10 cellular contexts compared by ENCODE assay signal in genomic region chr14:35944847-35945246, GRCh38.
A peak's percentile ranks its signal among the peaks of the same experiment; 100 is the strongest.
DNase-seq lines count a peak whose midpoint lies in the region; ATAC-seq and TF ChIP-seq lines count a peak whose summit lies in the region.
"Had no signal": no experiment of that assay in that cellular context is flagged by ENCODE, and none has a peak within 500 bp of the region (broad histone marks: within the 10 kb centered on the region; RNA-seq: fewer than 3 reads in every experiment).

No MANE protein-coding gene starts in this region.

- H3K4me1 ChIP-seq in psoas muscle: no peaks in the 10 kb centered on the region
- H3K4me1 ChIP-seq: SJSA1 had no signal

- no peaks in the 10 kb centered on the region for H3K27me3 ChIP-seq in psoas muscle (ENCODE audit: insufficient read depth in 3 of 3, low read length in 2 of 3)
- H3K27me3 ChIP-seq: SJSA1 had no signal

- CTCF ChIA-PET in activated CD4-positive, alpha-beta T cell treated with anti-CD3 and anti-CD28 coated beads, Interleukin-2, amount 10 ng/mL, durations not matched to agents 7 days and 5 days (lab: Charles Lee): no interaction called here
- CTCF ChIA-PET in activated CD8-positive, alpha-beta T cell treated with anti-CD3 and anti-CD28 coated beads for 36 hours (lab: Charles Lee): interaction anchor here (1.0 to 4.0 kb wide), 8 partner anchors 8 to 69 kb away, joined by 3 to 31 read pairs (median 4); no protein-coding TSS in a partner anchor

- H3K4me3 Mint-ChIP-seq in activated CD4-positive, alpha-beta T cell treated with anti-CD3 and anti-CD28 coated beads, Interleukin-2, amount 10 ng/mL, durations not matched to agents 7 days and 5 days: no peak overlapping the region
- H3K4me3 Mint-ChIP-seq in activated CD8-positive, alpha-beta T cell treated with anti-CD3 and anti-CD28 coated beads for 36 hours: no peak overlapping the region
- no peak overlapping the region for H3K4me3 Mint-ChIP-seq in mesothelial cell of epicardium
- H3K4me3 Mint-ChIP-seq: CD4-positive, alpha-beta T cell had no signal

- H3K27me3 Mint-ChIP-seq in activated CD4-positive, alpha-beta T cell treated with anti-CD3 and anti-CD28 coated beads, Interleukin-2, amount 10 ng/mL, durations not matched to agents 7 days and 5 days: no peaks in the 10 kb centered on the region
- no peaks in the 10 kb centered on the region for H3K27me3 Mint-ChIP-seq in activated CD8-positive, alpha-beta T cell treated with anti-CD3 and anti-CD28 coated beads for 36 hours
- H3K27me3 Mint-ChIP-seq in mesothelial cell of epicardium (ENCODE audit: low read depth): peaks cover 3% of the 10 kb centered on the region
- H3K27me3 Mint-ChIP-seq: CD4-positive, alpha-beta T cell had no signal

- no peak overlapping the region for H3K27ac Mint-ChIP-seq in activated CD4-positive, alpha-beta T cell treated with anti-CD3 and anti-CD28 coated beads, Interleukin-2, amount 10 ng/mL, durations not matched to agents 7 days and 5 days
- no peak overlapping the region for H3K27ac Mint-ChIP-seq in activated CD8-positive, alpha-beta T cell treated with anti-CD3 and anti-CD28 coated beads for 36 hours
- H3K27ac Mint-ChIP-seq in mesothelial cell of epicardium: no peak overlapping the region
- H3K27ac Mint-ChIP-seq: CD4-positive, alpha-beta T cell had no signal

- H3K36me3 ChIP-seq in psoas muscle (ENCODE audit: insufficient read depth in 1 of 2, low read depth in 1 of 2): no peaks in the 10 kb centered on the region
- H3K36me3 ChIP-seq: SJSA1 had no signal

- intact Hi-C loops in activated CD8-positive, alpha-beta T cell treated with anti-CD3 and anti-CD28 coated beads for 36 hours (cut with micrococcal nuclease): no loop called here
- intact Hi-C loops in psoas muscle (cut with DNase I): no loop called here

- no peak overlapping the region for H3K4me3 ChIP-seq in psoas muscle
- H3K4me3 ChIP-seq: SJSA1 had no signal

- TF ChIP-seq CTCF in activated CD8-positive, alpha-beta T cell treated with anti-CD3 and anti-CD28 coated beads for 36 hours (IDR thresholded peaks at IDR 0.05): peak; percentile 52
- no peak for TF ChIP-seq CTCF in psoas muscle (IDR thresholded peaks at IDR 0.05)
- no peak for TF ChIP-seq CTCF in mesothelial cell of epicardium (IDR thresholded peaks at IDR 0.05; ENCODE audit: unreplicated experiment)

- H3K27ac ChIP-seq in psoas muscle: no peak overlapping the region
- H3K27ac ChIP-seq: SJSA1 had no signal

- peaks cover 16% of the 10 kb centered on the region for H3K4me1 Mint-ChIP-seq in activated CD4-positive, alpha-beta T cell treated with anti-CD3 and anti-CD28 coated beads, Interleukin-2, amount 10 ng/mL, durations not matched to agents 7 days and 5 days
- H3K4me1 Mint-ChIP-seq in activated CD8-positive, alpha-beta T cell treated with anti-CD3 and anti-CD28 coated beads for 36 hours (ENCODE audit: low read depth): peaks cover 2% of the 10 kb centered on the region
- peaks cover under 1% of the 10 kb centered on the region for H3K4me1 Mint-ChIP-seq in mesothelial cell of epicardium

- 60 to 75% (median 62%) methylated on average over 5 of the region's 5 CpGs for WGBS in psoas muscle, 3 donors

- ATAC-seq in activated CD8-positive, alpha-beta T cell treated with anti-CD3 and anti-CD28 coated beads for 36 hours: peak; percentile 79
- no peak for ATAC-seq in psoas muscle

- no peaks in the 10 kb centered on the region for H3K36me3 Mint-ChIP-seq in activated CD4-positive, alpha-beta T cell treated with anti-CD3 and anti-CD28 coated beads, Interleukin-2, amount 10 ng/mL, durations not matched to agents 7 days and 5 days (ENCODE audit: low read depth)
- H3K36me3 Mint-ChIP-seq in activated CD8-positive, alpha-beta T cell treated with anti-CD3 and anti-CD28 coated beads for 36 hours (ENCODE audit: low read depth): no peaks in the 10 kb centered on the region
- no peaks in the 10 kb centered on the region for H3K36me3 Mint-ChIP-seq in mesothelial cell of epicardium

- peak; percentile 20 for DNase-seq in activated CD4-positive, alpha-beta T cell treated with anti-CD3 and anti-CD28 coated beads, Interleukin-2, amount 10 ng/mL, durations not matched to agents 7 days and 5 days
- DNase-seq in activated CD4-positive, alpha-beta T cell treated with anti-CD3 and anti-CD28 coated beads for 1 hour: no peak
- DNase-seq in HT-29 (ENCODE audit: low spot score) (peak; percentile 62), SW 1271 (lab: John Stamatoyannopoulos, UW) (no peak), psoas muscle (no peak), mesothelial cell of epicardium (ENCODE audit: low spot score in 2 of 2, unreplicated experiment in 2 of 2) (no peak)
- peak; percentile 56 for DNase-seq in activated CD8-positive, alpha-beta T cell treated with anti-CD3 and anti-CD28 coated beads for 36 hours
- DNase-seq in stimulated activated CD4-positive, alpha-beta T cell treated with anti-CD3 and anti-CD28 coated beads, Interleukin-4, amount 100 ng/mL, for 1 hour: peak; percentile 7
- DNase-seq: CD4-positive, alpha-beta T cell had no signal

- POLR2A ChIA-PET in activated CD4-positive, alpha-beta T cell treated with anti-CD3 and anti-CD28 coated beads, Interleukin-2, amount 10 ng/mL, durations not matched to agents 7 days and 5 days (lab: Charles Lee): no interaction called here
- POLR2A ChIA-PET in activated CD8-positive, alpha-beta T cell treated with anti-CD3 and anti-CD28 coated beads for 36 hours (lab: Charles Lee): no interaction called here

- H3K9me3 Mint-ChIP-seq in activated CD4-positive, alpha-beta T cell treated with anti-CD3 and anti-CD28 coated beads, Interleukin-2, amount 10 ng/mL, durations not matched to agents 7 days and 5 days: no peaks in the 10 kb centered on the region
- no peaks in the 10 kb centered on the region for H3K9me3 Mint-ChIP-seq in activated CD8-positive, alpha-beta T cell treated with anti-CD3 and anti-CD28 coated beads for 36 hours
- peaks cover 4% of the 10 kb centered on the region for H3K9me3 Mint-ChIP-seq in mesothelial cell of epicardium
- H3K9me3 Mint-ChIP-seq: CD4-positive, alpha-beta T cell had no signal

- H3K9me3 ChIP-seq in psoas muscle: no peaks in the 10 kb centered on the region
- H3K9me3 ChIP-seq: SJSA1 had no signal

Comparison
In these comparisons a context has a peak if more than half of its experiments do, and no peak if none do; other contexts are left out.
1. DNase-seq: peak in activated CD4-positive, alpha-beta T cell treated with anti-CD3 and anti-CD28 coated beads, Interleukin-2, amount 10 ng/mL, durations not matched to agents 7 days and 5 days (single experiment), HT-29 (single experiment), activated CD8-positive, alpha-beta T cell treated with anti-CD3 and anti-CD28 coated beads for 36 hours (single experiment) and stimulated activated CD4-positive, alpha-beta T cell treated with anti-CD3 and anti-CD28 coated beads, Interleukin-4, amount 100 ng/mL, for 1 hour (single experiment); none in activated CD4-positive, alpha-beta T cell treated with anti-CD3 and anti-CD28 coated beads for 1 hour (single experiment), SW 1271 (0 of 2), psoas muscle (0 of 2) and mesothelial cell of epicardium (0 of 2).